Comparison of ENCODE assay signal across 1 cellular context in genomic region chr9:96449844-96450612, GRCh38.
TF ChIP-seq lines count a peak whose summit lies in the region.

TSS of gene HABP4 (plus strand) at chr9:96450169. CDS start at chr9:96450280, 111 bp downstream.

TF ChIP-seq in HepG2, 621 proteins besides CTCF, POLR2A, EP300 and RAD21 (continued from another document and continues in another):
- TF ChIP-seq HNF1A (IDR thresholded peaks at IDR 0.05; ENCODE audit: low read depth) (no peak), HNF1A (CRISPR knock-in tag; IDR thresholded peaks at IDR 0.05; ENCODE audit: borderline replicate concordance) (0 out of 2 replicates have a peak, but pooled peaks have one; percentile 32), PHF21A (CRISPR knock-in tag; IDR thresholded peaks at IDR 0.05) (peak; percentile 5; the same call in 1 of the 2 replicates), ZNF678 (CRISPR knock-in tag; IDR thresholded peaks at IDR 0.05) (0 out of 2 replicates have a peak, but pooled peaks have one; percentile 12), ZNF619 (CRISPR knock-in tag; IDR thresholded peaks at IDR 0.05) (no peak), ZNF276 (CRISPR knock-in tag; IDR thresholded peaks at IDR 0.05; ENCODE audit: low read depth) (no peak), SKI (IDR thresholded peaks at IDR 0.05; ENCODE audit: partially characterized antibody) (peak; percentile 90), ATRX (CRISPR knock-in tag; IDR thresholded peaks at IDR 0.05; ENCODE audit: borderline replicate concordance) (no peak), SP4 (CRISPR knock-in tag; IDR thresholded peaks at IDR 0.05) (peak; percentile 98), TARDBP (CRISPR knock-in tag; IDR thresholded peaks at IDR 0.05) (0 out of 2 replicates have a peak, but pooled peaks have one; percentile 43), PLSCR1 (CRISPR knock-in tag; IDR thresholded peaks at IDR 0.05; ENCODE audit: borderline replicate concordance) (no peak), SCMH1 (CRISPR knock-in tag; IDR thresholded peaks at IDR 0.05; ENCODE audit: borderline replicate concordance) (no peak), NR1H2 (CRISPR knock-in tag; IDR thresholded peaks at IDR 0.05; ENCODE audit: borderline replicate concordance, low read depth) (no peak), HNF4A (CRISPR knock-in tag; IDR thresholded peaks at IDR 0.05) (no peak), ZNF292 (CRISPR knock-in tag; IDR thresholded peaks at IDR 0.05; ENCODE audit: borderline replicate concordance, low read depth) (no peak), ZFP36 (IDR thresholded peaks at IDR 0.05; ENCODE audit: borderline replicate concordance, low read depth, low read length, partially characterized antibody) (no peak), MXD3 (CRISPR knock-in tag; IDR thresholded peaks at IDR 0.05) (0 out of 2 replicates have a peak, but pooled peaks have one; percentile 7), ZFYVE20 (CRISPR knock-in tag; IDR thresholded peaks at IDR 0.05; ENCODE audit: borderline replicate concordance, low read depth) (0 out of 2 replicates have a peak, but pooled peaks have one; percentile 24), NFRKB (IDR thresholded peaks at IDR 0.05) (no peak), ZNF280B (CRISPR knock-in tag; IDR thresholded peaks at IDR 0.05; ENCODE audit: borderline replicate concordance) (no peak), ZNF816 (CRISPR knock-in tag; IDR thresholded peaks at IDR 0.05; ENCODE audit: borderline replicate concordance) (no peak), PATZ1 (CRISPR knock-in tag; IDR thresholded peaks at IDR 0.05) (peak; percentile 52), POLR2G (IDR thresholded peaks at IDR 0.05; ENCODE audit: low read depth, low read length) (peak; percentile 74), BHLHE40 (IDR thresholded peaks at IDR 0.05; ENCODE audit: low read length) (peak; percentile 91), ZNF484 (CRISPR knock-in tag; IDR thresholded peaks at IDR 0.05; ENCODE audit: borderline replicate concordance, low read depth) (no peak), ZNF138 (CRISPR knock-in tag; IDR thresholded peaks at IDR 0.05; ENCODE audit: low read depth) (no peak), SALL1 (CRISPR knock-in tag; IDR thresholded peaks at IDR 0.05) (0 out of 2 replicates have a peak, but pooled peaks have one; percentile 12), ZNF646 (CRISPR knock-in tag; IDR thresholded peaks at IDR 0.05) (no peak), ZNF549 (CRISPR knock-in tag; IDR thresholded peaks at IDR 0.05) (no peak), GMEB1 (CRISPR knock-in tag; IDR thresholded peaks at IDR 0.05; ENCODE audit: borderline replicate concordance) (peak; percentile 49; the same call in 1 of the 2 replicates), ZNF790 (CRISPR knock-in tag; IDR thresholded peaks at IDR 0.05; ENCODE audit: borderline replicate concordance) (peak; percentile 75; the same call in 1 of the 2 replicates), ZNF841 (CRISPR knock-in tag; IDR thresholded peaks at IDR 0.05; ENCODE audit: borderline replicate concordance) (no peak), ZNF124 (CRISPR knock-in tag; IDR thresholded peaks at IDR 0.05) (no peak), PHF8 (CRISPR knock-in tag; IDR thresholded peaks at IDR 0.05) (peak; percentile 60), MEIS2 (CRISPR knock-in tag; IDR thresholded peaks at IDR 0.05) (peak; percentile 25; the same call in 1 of the 2 replicates), ZNF335 (CRISPR knock-in tag; IDR thresholded peaks at IDR 0.05) (no peak), CHD4 (IDR thresholded peaks at IDR 0.05; ENCODE audit: borderline replicate concordance, low read length) (no peak), ZNF20 (CRISPR knock-in tag; IDR thresholded peaks at IDR 0.05) (no peak), SAP130 (CRISPR knock-in tag; IDR thresholded peaks at IDR 0.05; ENCODE audit: low read depth) (peak; percentile 53), HHEX (CRISPR knock-in tag; IDR thresholded peaks at IDR 0.05) (no peak), LCORL (IDR thresholded peaks at IDR 0.05) (no peak), LCORL (CRISPR knock-in tag; IDR thresholded peaks at IDR 0.05) (0 out of 2 replicates have a peak, but pooled peaks have one; percentile 36), FOXA1 (IDR thresholded peaks at IDR 0.05) (no peak), FOXA1 (CRISPR knock-in tag; IDR thresholded peaks at IDR 0.05) (0 out of 2 replicates have a peak, but pooled peaks have one; percentile 31), RBFOX2 (IDR thresholded peaks at IDR 0.05; ENCODE audit: low read depth, low read length) (peak; percentile 81), ZIK1 (CRISPR knock-in tag; IDR thresholded peaks at IDR 0.05; ENCODE audit: borderline replicate concordance, low read depth) (no peak), SRSF4 (IDR thresholded peaks at IDR 0.05; ENCODE audit: low read depth, low read length, poor library complexity, severe bottlenecking) (no peak), KMT2A (CRISPR knock-in tag; IDR thresholded peaks at IDR 0.05) (peak; percentile 50; the same call in 1 of the 2 replicates)
